ENCODE assay signal across 1 cellular context in genomic region chr9:131799177-131799823, GRCh38.
TF ChIP-seq lines count a peak whose summit lies in the region.

No MANE protein-coding gene starts in this region.

TF ChIP-seq in HepG2, 621 proteins besides CTCF, POLR2A, EP300 and RAD21 (continued from another document):
- no peak for TF ChIP-seq ZNF407 (CRISPR knock-in tag; IDR thresholded peaks at IDR 0.05; ENCODE audit: not compliant biosample characterization)
- no peak for TF ChIP-seq MZF1 (CRISPR knock-in tag; IDR thresholded peaks at IDR 0.05; ENCODE audit: borderline replicate concordance)
- TF ChIP-seq SMAD9 (CRISPR knock-in tag; IDR thresholded peaks at IDR 0.05): no peak
- no peak for TF ChIP-seq ZFP1 (CRISPR knock-in tag; IDR thresholded peaks at IDR 0.05)
- TF ChIP-seq NRL (CRISPR knock-in tag; IDR thresholded peaks at IDR 0.05; ENCODE audit: borderline replicate concordance): peak; percentile 57; the same call in 1 of the 2 replicates
- TF ChIP-seq EED (CRISPR knock-in tag; IDR thresholded peaks at IDR 0.05): peak; percentile 43; the same call in 1 of the 2 replicates
- TF ChIP-seq, protein P1, sequence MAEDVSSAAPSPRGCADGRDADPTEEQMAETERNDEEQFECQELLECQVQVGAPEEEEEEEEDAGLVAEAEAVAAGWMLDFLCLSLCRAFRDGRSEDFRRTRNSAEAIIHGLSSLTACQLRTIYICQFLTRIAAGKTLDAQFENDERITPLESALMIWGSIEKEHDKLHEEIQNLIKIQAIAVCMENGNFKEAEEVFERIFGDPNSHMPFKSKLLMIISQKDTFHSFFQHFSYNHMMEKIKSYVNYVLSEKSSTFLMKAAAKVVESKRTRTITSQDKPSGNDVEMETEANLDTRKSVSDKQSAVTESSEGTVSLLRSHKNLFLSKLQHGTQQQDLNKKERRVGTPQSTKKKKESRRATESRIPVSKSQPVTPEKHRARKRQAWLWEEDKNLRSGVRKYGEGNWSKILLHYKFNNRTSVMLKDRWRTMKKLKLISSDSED (CRISPR knock-in tag; IDR thresholded peaks at IDR 0.05): no peak
- no peak for TF ChIP-seq ZFP41 (CRISPR knock-in tag; IDR thresholded peaks at IDR 0.05; ENCODE audit: borderline replicate concordance)
- TF ChIP-seq KMT2B (CRISPR knock-in tag; IDR thresholded peaks at IDR 0.05): peak; percentile 48; the same call in 1 of the 2 replicates
TF ChIP-seq in HepG2: peak in this region for 206.
